In genomic region chr17:21209511-21210175, GRCh38 we compare ENCODE assay signal across 15 cellular contexts. TPM values are rescaled to one million over a fixed set of nuclear protein-coding genes. Genes with fewer than 3 reads are reported as not detected.
DNase-seq lines count a peak whose midpoint lies in the region; ATAC-seq and TF ChIP-seq lines count a peak whose summit lies in the region.
"Had no signal": no experiment of that assay in that cellular context is flagged by ENCODE, and none has a peak within 500 bp of the region (broad histone marks: within the 10 kb centered on the region; RNA-seq: fewer than 3 reads in every experiment).

No MANE protein-coding gene starts in this region.

- H3K4me1 ChIP-seq in esophagus (ENCODE audit: control insufficient read depth in 2 of 2, insufficient read depth in 2 of 2, low read length in 1 of 2) = peaks cover 9 to 27% of the 10 kb centered on the region in 2 donors
- peaks cover 45 to 57% (median 49%) of the 10 kb centered on the region in 4 donors for H3K4me1 ChIP-seq in upper lobe of left lung

- H3K27me3 ChIP-seq in esophagus (ENCODE audit: control insufficient read depth in 1 of 2, insufficient read depth in 2 of 2, low read length in 2 of 2) (no peaks in the 10 kb centered on the region), upper lobe of left lung (no peaks in the 10 kb centered on the region)

- H3K4me3 ChIP-seq in esophagus (ENCODE audit: low read depth in 1 of 2, low read length in 2 of 2) (no peak overlapping the region), upper lobe of left lung (no peak overlapping the region)
- H3K4me3 ChIP-seq: A549 had no signal

- 56% methylated on average over 17 of the region's 17 CpGs for WGBS in esophagus, 2 donors
- WGBS in upper lobe of left lung, 2 donors = 69 to 77% methylated on average over 11 to 17 of the region's 17 CpGs

- H3K9me3 ChIP-seq in esophagus (ENCODE audit: control insufficient read depth in 2 of 2, insufficient read depth in 1 of 2, low read depth in 1 of 2, low read length in 1 of 2) (no peaks in the 10 kb centered on the region), upper lobe of left lung (no peaks in the 10 kb centered on the region)
- H3K9me3 ChIP-seq: A549 had no signal

- ATAC-seq in upper lobe of left lung (ENCODE audit: low FRiP score in 2 of 2) = peak in 1 of 2 donors; percentile 25
- no peak for ATAC-seq in GM21390 (IDR thresholded peaks at IDR 0.05; ENCODE audit: unreplicated experiment)
- ATAC-seq in HG02610 (IDR thresholded peaks at IDR 0.05; ENCODE audit: unreplicated experiment) = no peak
- ATAC-seq: A549 had no signal

- DNase-seq in NCI-H2196 (lab: John Stamatoyannopoulos, UW; ENCODE audit: unreplicated experiment) (peak; percentile 48), NCI-H2196 treated with DMSO at 0.1 percent for 48 hours (lab: John Stamatoyannopoulos, UW; ENCODE audit: unreplicated experiment) (no peak), myocyte (ENCODE audit: low read depth) (peak; percentile 57), upper lobe of left lung (peak in 1 of 2 donors; percentile 84), mesenteric fat pad (ENCODE audit: low spot score) (no peak)
- DNase-seq: activated CD8-positive, alpha-beta memory T cell treated with anti-CD3 and anti-CD28 coated beads for 24 hours; activated naive CD8-positive, alpha-beta T cell treated with anti-CD3 and anti-CD28 coated beads for 36 hours; islet precursor cell; KG1; RPMI8226; T-helper 9 cell had no signal

- H3K36me3 ChIP-seq in esophagus (ENCODE audit: control insufficient read depth in 2 of 2, insufficient read depth in 2 of 2, low read length in 1 of 2) (peaks cover 0 to 2% of the 10 kb centered on the region in 2 donors), upper lobe of left lung (peaks cover 0 to 31% (median 11%) of the 10 kb centered on the region in 4 donors)

- TF ChIP-seq POLR2A in upper lobe of left lung (IDR thresholded peaks at IDR 0.05) = no peak

- no peak for TF ChIP-seq CTCF in upper lobe of left lung (IDR thresholded peaks at IDR 0.05)

- peak overlapping the region; percentile 9 to 36 for H3K27ac ChIP-seq in esophagus (ENCODE audit: low read depth in 2 of 2, low read length in 1 of 2)
- H3K27ac ChIP-seq in upper lobe of left lung = peak overlapping the region; percentile 7 to 52 (median 32)
- H3K27ac ChIP-seq: A549 had no signal

- no peak for TF ChIP-seq EP300 in upper lobe of left lung (IDR thresholded peaks at IDR 0.05)

RNA-seq across cellular contexts. Expression of gene TMEM11, which starts 4.3 kb away (rescaled TPM):
- 10 to 100 TPM; 28.0 TPM for polyA plus RNA-seq in esophagus
- total RNA-seq in myocyte (26.3 and 44.3 TPM in 2 replicates), upper lobe of left lung (10 to 100 TPM; 13.0 to 38.9 (median 21.6) TPM), mesenteric fat pad (37.9 TPM)
- polyA plus RNA-seq in myocyte (2012) = 38.5 TPM

RNA-seq across cellular contexts. Expression of gene NATD1, which starts 43.6 kb away (rescaled TPM):
- 1 to 10 TPM; 2.3 to 3.2 TPM for polyA plus RNA-seq in esophagus
- total RNA-seq in myocyte (24.9 and 25.8 TPM in 2 replicates), upper lobe of left lung (10 to 100 TPM; 11.2 to 32.5 (median 16.1) TPM), mesenteric fat pad (17.4 TPM)
- polyA plus RNA-seq in myocyte (2012) = 17.7 TPM

Comparison
In these comparisons a context has a peak if more than half of its experiments do, and no peak if none do; other contexts are left out.
1. DNase-seq: peak in NCI-H2196 (single experiment) and myocyte (single experiment); none in NCI-H2196 treated with DMSO at 0.1 percent for 48 hours (single experiment) and mesenteric fat pad (single experiment).